17 cellular contexts compared by ENCODE assay signal in the genomic region with DNA sequence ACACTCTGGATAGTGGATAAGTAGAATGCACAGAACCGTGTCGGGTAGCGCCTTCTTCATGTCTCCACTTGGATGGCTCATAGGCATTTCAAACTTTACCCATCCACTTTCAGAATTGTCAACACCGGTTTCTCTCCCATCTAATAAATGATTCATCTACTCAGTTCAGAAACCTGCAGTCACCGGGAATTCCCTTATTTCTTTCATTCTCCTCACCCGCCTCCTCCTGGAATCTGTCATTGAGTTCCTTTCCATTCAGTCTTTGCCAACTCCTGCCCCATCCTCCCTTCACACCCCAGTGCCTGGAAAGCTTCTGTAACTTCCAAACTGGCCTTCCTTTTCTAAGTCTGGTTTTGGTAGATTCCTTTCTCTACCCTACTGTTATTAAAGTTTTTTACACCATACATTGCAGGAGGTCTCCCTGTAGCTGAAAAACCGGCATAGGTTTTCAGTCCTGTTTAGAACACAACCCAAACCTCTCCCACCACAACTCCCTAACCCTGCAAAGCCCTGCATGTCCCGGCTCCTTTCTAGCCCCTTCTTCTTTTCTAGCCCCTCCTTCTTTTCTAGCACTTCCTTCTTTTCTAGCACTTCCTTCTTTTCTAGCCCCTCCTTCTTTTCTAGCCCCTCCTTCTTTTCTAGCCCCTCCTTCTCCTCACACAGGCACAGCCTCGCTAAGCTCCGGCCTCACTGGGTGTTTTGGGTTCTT.
A peak's percentile ranks its signal among the peaks of the same experiment; 100 is the strongest.
DNase-seq lines count a peak whose midpoint lies in the region; ATAC-seq and TF ChIP-seq lines count a peak whose summit lies in the region.
"Had no signal": no experiment of that assay in that cellular context is flagged by ENCODE, and none has a peak within 500 bp of the region (broad histone marks: within the 10 kb centered on the region; RNA-seq: fewer than 3 reads in every experiment).

No MANE protein-coding gene starts in this region.

- no peaks in the 10 kb centered on the region for H3K79me2 ChIP-seq in DND-41 (ENCODE audit: insufficient read depth, low read length)

- H3K36me3 Mint-ChIP-seq in Calu3 (ENCODE audit: insufficient read depth, unreplicated experiment): no peaks in the 10 kb centered on the region

- H3K79me1 ChIP-seq in mesenchymal stem cell (replicated peaks; ENCODE audit: low read length, poor library complexity, severe bottlenecking): no peaks in the 10 kb centered on the region

- H3K4me1 Mint-ChIP-seq in Calu3 (ENCODE audit: low read depth, unreplicated experiment): peaks cover 13% of the 10 kb centered on the region
- H3K4me1 Mint-ChIP-seq: activated CD4-positive, alpha-beta T cell treated with anti-CD3 and anti-CD28 coated beads for 36 hours had no signal

- no peak overlapping the region for H3K27ac ChIP-seq in DND-41 (ENCODE audit: low read length)
- H3K27ac ChIP-seq in mesenchymal stem cell (ENCODE audit: low read length, poor library complexity, severe bottlenecking): peak overlapping the region; percentile 83
- H3K27ac ChIP-seq: right lobe of liver had no signal

- no peak overlapping the region for H2BK5ac ChIP-seq in mesenchymal stem cell (ENCODE audit: low read depth, low read length, poor library complexity, severe bottlenecking)

- DNase-seq in DND-41: no peak
- peak; percentile 26 for DNase-seq in NCI-H510A (lab: John Stamatoyannopoulos, UW)
- DNase-seq in astrocyte of the hippocampus (ENCODE audit: low read depth, low spot score): peak; percentile 56
- no peak for DNase-seq in mesenchymal stem cell
- DNase-seq in islet precursor cell: no peak
- DNase-seq in Calu3: no peak
- DNase-seq in D341Med (ENCODE audit: low spot score): no peak
- DNase-seq: activated CD4-positive, alpha-beta T cell treated with anti-CD3 and anti-CD28 coated beads for 36 hours; head of caudate nucleus; NCI-H1105; NCI-H2171; occipital lobe; right lobe of liver; Right ventricle myocardium superior had no signal

- no peak overlapping the region for H2BK120ac ChIP-seq in mesenchymal stem cell (ENCODE audit: low read depth, low read length)

- H3K4me3 ChIP-seq in DND-41 (ENCODE audit: low read depth in 1 of 2, low read length in 2 of 2) (no peak overlapping the region), mesenchymal stem cell (ENCODE audit: insufficient read depth in 1 of 2, low read depth in 1 of 2, low read length in 2 of 2) (no peak overlapping the region)
- H3K4me3 ChIP-seq: right lobe of liver had no signal

- H3K9me3 Mint-ChIP-seq in Calu3 (ENCODE audit: low read depth, unreplicated experiment): peaks cover 4% of the 10 kb centered on the region

- no peak overlapping the region for H4K91ac ChIP-seq in mesenchymal stem cell (ENCODE audit: low read length)

- no peaks in the 10 kb centered on the region for H3K4me1 ChIP-seq in DND-41 (ENCODE audit: insufficient read depth, low read length)
- peaks cover 4% of the 10 kb centered on the region for H3K4me1 ChIP-seq in mesenchymal stem cell (ENCODE audit: control insufficient read depth, insufficient read depth, low read depth, low read length)
- H3K4me1 ChIP-seq: right lobe of liver had no signal

- H3K14ac ChIP-seq in mesenchymal stem cell (ENCODE audit: low read length in 2 of 2): no peak overlapping the region

- WGBS in mesenchymal stem cell: 95% methylated on average over 9 of the region's 10 CpGs

- H3K27me3 Mint-ChIP-seq in Calu3 (ENCODE audit: unreplicated experiment): peaks cover 13% of the 10 kb centered on the region
- H3K27me3 Mint-ChIP-seq: activated CD4-positive, alpha-beta T cell treated with anti-CD3 and anti-CD28 coated beads for 36 hours; dendritic cell treated with granulocyte-macrophage colony-stimulating factor and Interleukin-4, amounts not matched to agents 40 ng/mL and 50 ng/mL, for 4 days had no signal

- H3K9ac ChIP-seq in DND-41 (ENCODE audit: low read depth, low read length) (no peak overlapping the region), mesenchymal stem cell (ENCODE audit: low read length) (no peak overlapping the region)

- no peak overlapping the region for H2BK15ac ChIP-seq in mesenchymal stem cell (ENCODE audit: low read depth, poor library complexity, severe bottlenecking)

- no peak overlapping the region for H3K23ac ChIP-seq in mesenchymal stem cell (ENCODE audit: low read length in 2 of 2)

- no TSS peak for BruUV-seq in Calu3 (replicated peaks; lab: Mats Ljungman, UMichigan)

- H3K36me3 ChIP-seq in DND-41 (ENCODE audit: insufficient read depth, low read length) (no peaks in the 10 kb centered on the region), mesenchymal stem cell (ENCODE audit: control insufficient read depth in 1 of 2, insufficient read depth in 2 of 2, low read depth in 1 of 2, low read length in 2 of 2) (no peaks in the 10 kb centered on the region)
- H3K36me3 ChIP-seq: right lobe of liver had no signal

- H2AFZ ChIP-seq in DND-41 (ENCODE audit: low read depth, low read length) (peak overlapping the region; percentile 54), mesenchymal stem cell (ENCODE audit: low read depth, low read length) (no peak overlapping the region)

- H3K4ac ChIP-seq in mesenchymal stem cell (ENCODE audit: low read depth in 1 of 2, low read length in 2 of 2): no peak overlapping the region

- H3K27ac Mint-ChIP-seq in Calu3 (ENCODE audit: unreplicated experiment): no peak overlapping the region
- H3K27ac Mint-ChIP-seq: activated CD4-positive, alpha-beta T cell treated with anti-CD3 and anti-CD28 coated beads for 36 hours; dendritic cell treated with granulocyte-macrophage colony-stimulating factor and Interleukin-4, amounts not matched to agents 40 ng/mL and 50 ng/mL, for 4 days; T-helper 2 cell treated with Interferon-gamma antibody and Interleukin-4, amounts not matched to agents 5 μg/mL and 100 μg/mL, for 36 hours had no signal

- peak overlapping the region in 1 of 2 experiments; percentile 21 for H3K18ac ChIP-seq in mesenchymal stem cell (ENCODE audit: low read depth in 1 of 2, low read length in 2 of 2)

- H3K4me3 Mint-ChIP-seq in Calu3 (ENCODE audit: low read depth, unreplicated experiment): no peak overlapping the region
- H3K4me3 Mint-ChIP-seq: activated CD4-positive, alpha-beta T cell treated with anti-CD3 and anti-CD28 coated beads for 36 hours; dendritic cell treated with granulocyte-macrophage colony-stimulating factor and Interleukin-4, amounts not matched to agents 40 ng/mL and 50 ng/mL, for 4 days; T-helper 2 cell treated with Interferon-gamma antibody and Interleukin-4, amounts not matched to agents 5 μg/mL and 100 μg/mL, for 36 hours had no signal

- no peak for TF ChIP-seq CTCF in DND-41 (IDR thresholded peaks at IDR 0.05; ENCODE audit: borderline replicate concordance, extremely low read depth, low read length, poor library complexity, severe bottlenecking)
- TF ChIP-seq CTCF in Calu3 (IDR thresholded peaks at IDR 0.05; ENCODE audit: unreplicated experiment): no peak

- intact Hi-C loops in Calu3 (cut with micrococcal nuclease; ENCODE audit: unreplicated experiment): no loop called here

- CTCF ChIA-PET in Calu3 (lab: Charles Lee): no interaction called here

- no peaks in the 10 kb centered on the region for H4K20me1 ChIP-seq in DND-41 (ENCODE audit: insufficient read depth, low read length)

- no peak overlapping the region for H3K4me2 ChIP-seq in DND-41 (ENCODE audit: insufficient read depth, low read length)
- no peak overlapping the region for H3K4me2 ChIP-seq in mesenchymal stem cell (ENCODE audit: low read length, poor library complexity, severe bottlenecking)

- H3K9me3 ChIP-seq in DND-41 (ENCODE audit: insufficient read depth, low read length, severe bottlenecking) (no peaks in the 10 kb centered on the region), mesenchymal stem cell (ENCODE audit: control insufficient read depth, low read length) (no peaks in the 10 kb centered on the region)
- H3K9me3 ChIP-seq: right lobe of liver had no signal

- H2BK12ac ChIP-seq in mesenchymal stem cell (ENCODE audit: low read length in 2 of 2): no peak overlapping the region

- H4K8ac ChIP-seq in mesenchymal stem cell (ENCODE audit: low read length): no peak overlapping the region

- H3K27me3 ChIP-seq in DND-41 (ENCODE audit: insufficient read depth, low read length, poor library complexity): no peaks in the 10 kb centered on the region
- H3K27me3 ChIP-seq in mesenchymal stem cell (ENCODE audit: control insufficient read depth in 1 of 2, insufficient read depth in 1 of 2, low read length in 2 of 2): no peaks in the 10 kb centered on the region
- H3K27me3 ChIP-seq: right lobe of liver had no signal

- ATAC-seq in DND-41 (ENCODE audit: insufficient read depth, low read depth): no peak
- ATAC-seq in GM21737 (IDR thresholded peaks at IDR 0.05; ENCODE audit: unreplicated experiment): no peak
- ATAC-seq: activated CD4-positive, alpha-beta T cell treated with anti-CD3 and anti-CD28 coated beads for 36 hours; right lobe of liver had no signal

- no peak overlapping the region for H2AK5ac ChIP-seq in mesenchymal stem cell (ENCODE audit: low read length, severe bottlenecking)

Comparison
In these comparisons a context has a peak if more than half of its experiments do, and no peak if none do; other contexts are left out.
1. DNase-seq: peak in NCI-H510A (single experiment) and astrocyte of the hippocampus (single experiment); none in DND-41 (single experiment), mesenchymal stem cell (single experiment), islet precursor cell (single experiment), Calu3 (single experiment) and D341Med (single experiment).